Comparison of ENCODE assay signal across 28 cellular contexts in the genomic region with DNA sequence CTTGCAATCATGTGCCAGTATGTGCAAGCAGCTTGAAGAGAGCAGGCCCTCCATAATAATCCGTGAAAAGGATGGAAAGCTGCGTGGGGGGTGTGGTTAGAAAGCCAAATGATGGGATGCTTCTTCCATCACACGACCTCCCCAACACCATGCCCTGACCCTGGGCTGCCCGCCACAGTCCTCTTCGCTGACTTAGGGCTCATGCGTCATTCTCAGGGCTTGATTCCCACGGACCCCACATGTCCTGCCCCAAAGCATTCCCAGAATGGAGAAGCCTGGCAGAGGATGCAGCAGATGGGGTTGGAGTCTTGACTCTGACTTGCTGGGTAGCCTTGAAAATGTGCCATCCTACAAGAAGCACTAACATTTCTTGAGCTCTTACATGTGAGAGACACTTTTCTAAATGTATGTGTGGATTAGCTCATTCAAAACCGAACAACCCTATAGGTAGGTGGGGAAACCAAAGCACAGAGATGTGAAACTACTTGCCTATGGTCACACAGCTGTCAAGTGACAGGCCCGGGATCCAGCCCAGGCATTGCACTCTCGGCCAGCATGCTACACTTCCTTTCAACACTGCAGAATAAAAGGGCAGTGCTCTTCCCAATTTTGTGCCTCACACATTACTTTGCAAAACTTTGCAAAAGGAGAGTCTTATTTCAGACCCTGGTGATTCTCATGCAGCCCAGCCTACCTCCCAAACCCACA. TPM values are rescaled to one million over a fixed set of nuclear protein-coding genes. Genes with fewer than 3 reads are reported as not detected.
DNase-seq lines count a peak whose midpoint lies in the region; ATAC-seq and TF ChIP-seq lines count a peak whose summit lies in the region.
"Had no signal": no experiment of that assay in that cellular context is flagged by ENCODE, and none has a peak within 500 bp of the region (broad histone marks: within the 10 kb centered on the region; RNA-seq: fewer than 3 reads in every experiment).

No MANE protein-coding gene starts in this region.

- CTCF ChIA-PET in AG04450 (lab: Charles Lee): interaction anchor here (1.0 to 1.9 kb wide), 3 partner anchors 10 to 213 kb away, joined by 3 to 4 read pairs (median 3); no protein-coding TSS in a partner anchor

- H3K9me3 Mint-ChIP-seq in chondrocyte (ENCODE audit: low read depth): no peaks in the 10 kb centered on the region
- H3K9me3 Mint-ChIP-seq in osteocyte (ENCODE audit: unreplicated experiment): no peaks in the 10 kb centered on the region
- H3K9me3 Mint-ChIP-seq: activated CD4-positive, alpha-beta T cell treated with anti-CD3 and anti-CD28 coated beads, Interleukin-2, amount 10 ng/mL, durations not matched to agents 7 days and 5 days; activated T-cell treated with anti-CD3 and anti-CD28 coated beads, Interleukin-2, amount 50 U/mL, for 72 hours; stimulated activated naive CD8-positive, alpha-beta T cell treated with anti-CD3 and anti-CD28 coated beads, Interleukin-15, amount 100 ng/mL, for 72 hours had no signal

- TF ChIP-seq CTCF in AG04450 (IDR thresholded peaks at IDR 0.05; ENCODE audit: low read depth, low read length) (no peak), HFF-Myc (IDR thresholded peaks at IDR 0.05; ENCODE audit: low read depth, low read length, missing control alignments) (no peak), chondrocyte (IDR thresholded peaks at IDR 0.05) (no peak), osteocyte (IDR thresholded peaks at IDR 0.05) (no peak), spleen (IDR thresholded peaks at IDR 0.05 in 8 of 11, conservative IDR thresholded peaks at IDR 0.05 in 3 of 11) (no peak)

- H3K36me3 ChIP-seq in spleen: no peaks in the 10 kb centered on the region
- H3K36me3 ChIP-seq: gastrocnemius medialis, left lung, transverse colon, WERI-Rb-1 had no signal

- peaks cover 95% of the 10 kb centered on the region for H3K4me1 Mint-ChIP-seq in chondrocyte (ENCODE audit: low read depth)
- peaks cover 87% of the 10 kb centered on the region for H3K4me1 Mint-ChIP-seq in osteocyte (ENCODE audit: unreplicated experiment)
- H3K4me1 Mint-ChIP-seq: activated CD4-positive, alpha-beta T cell treated with anti-CD3 and anti-CD28 coated beads, Interleukin-2, amount 10 ng/mL, durations not matched to agents 7 days and 5 days had no signal

- H3K27me3 Mint-ChIP-seq in chondrocyte (ENCODE audit: low read depth) (no peaks in the 10 kb centered on the region), osteocyte (ENCODE audit: unreplicated experiment) (no peaks in the 10 kb centered on the region)

- no peaks in the 10 kb centered on the region for H3K27me3 ChIP-seq in AG04450 (ENCODE audit: control insufficient read depth, insufficient read depth, low read length)
- H3K27me3 ChIP-seq in spleen (replicated peaks in 1 of 7): no peaks in the 10 kb centered on the region
- H3K27me3 ChIP-seq: gastrocnemius medialis, left lung, transverse colon had no signal

- intact Hi-C loops in spleen (cut with DNase I; ENCODE audit: low total_unique reads): no loop called here

- no peak for DNase-seq in AG04450 (ENCODE audit: low read depth, low spot score)
- no peak for DNase-seq in HFF-Myc (ENCODE audit: extremely low read depth, low read depth)
- DNase-seq in chondrocyte (ENCODE audit: low spot score): no peak
- DNase-seq in osteocyte (ENCODE audit: extremely low spot score, unreplicated experiment): no peak
- DNase-seq in spleen: no peak
- DNase-seq: activated CD4-positive, alpha-beta T cell treated with anti-CD3 and anti-CD28 coated beads, Interleukin-2, amount 10 ng/mL, durations not matched to agents 7 days and 5 days; activated naive CD4-positive, alpha-beta T cell; activated T-cell treated with anti-CD3 and anti-CD28 coated beads, Interleukin-2, amount 50 U/mL, for 72 hours; DMS53; effector CD8-positive, alpha-beta T cell; gastrocnemius medialis; Karpas-422; left lung; NCI-H146; NCI-H510A treated with DMSO at 0.1 percent for 48 hours; nucleus accumbens; PC-3; Right ventricle myocardium superior; stimulated activated CD8-positive, alpha-beta memory T cell treated with anti-CD3 and anti-CD28 coated beads, Interleukin-4, amount 100 ng/mL, for 48 hours; stimulated activated naive CD8-positive, alpha-beta T cell treated with anti-CD3 and anti-CD28 coated beads, Interleukin-15, amount 100 ng/mL, for 72 hours; T-helper 9 cell; transverse colon; WERI-Rb-1 had no signal

- POLR2A ChIA-PET in AG04450 (lab: Yijun Ruan, JAX): no interaction called here

- peaks cover 8 to 71% (median 39%) of the 10 kb centered on the region in 6 donors for H3K4me1 ChIP-seq in spleen

- no peaks in the 10 kb centered on the region for H3K36me3 Mint-ChIP-seq in chondrocyte (ENCODE audit: low read depth)
- no peaks in the 10 kb centered on the region for H3K36me3 Mint-ChIP-seq in osteocyte (ENCODE audit: unreplicated experiment)

- H3K27ac ChIP-seq in AG04450 (ENCODE audit: low read depth, low read length) (no peak overlapping the region), spleen (peak overlapping the region in 1 of 8 donors; percentile 6)
- H3K27ac ChIP-seq: HL-60, left lung, WERI-Rb-1 had no signal

- H3K4me3 Mint-ChIP-seq in chondrocyte (ENCODE audit: unreplicated experiment): no peak overlapping the region
- peak overlapping the region; percentile 14 for H3K4me3 Mint-ChIP-seq in osteocyte (ENCODE audit: unreplicated experiment)
- H3K4me3 Mint-ChIP-seq: activated CD4-positive, alpha-beta T cell treated with anti-CD3 and anti-CD28 coated beads, Interleukin-2, amount 10 ng/mL, durations not matched to agents 7 days and 5 days; activated T-cell treated with anti-CD3 and anti-CD28 coated beads, Interleukin-2, amount 50 U/mL, for 72 hours; stimulated activated naive CD8-positive, alpha-beta T cell treated with anti-CD3 and anti-CD28 coated beads, Interleukin-15, amount 100 ng/mL, for 72 hours had no signal

- H3K9me3 ChIP-seq in AG04450 (ENCODE audit: control insufficient read depth, insufficient read depth, low read length) (no peaks in the 10 kb centered on the region), spleen (no peaks in the 10 kb centered on the region)
- H3K9me3 ChIP-seq: gastrocnemius medialis, left lung, transverse colon had no signal

- H3K4me3 ChIP-seq in AG04450 (ENCODE audit: low read depth, low read length) (peak overlapping the region; percentile 43; the same call in 1 of the 2 replicates), HFF-Myc (replicated peaks; ENCODE audit: low read depth, low read length) (peak overlapping the region; percentile 80), spleen (no peak overlapping the region)
- H3K4me3 ChIP-seq: gastrocnemius medialis, left lung, transverse colon had no signal

- ATAC-seq in GM19452 (IDR thresholded peaks at IDR 0.05; ENCODE audit: unreplicated experiment) (no peak), HG02763 (IDR thresholded peaks at IDR 0.05; ENCODE audit: unreplicated experiment) (no peak), HG02885 (IDR thresholded peaks at IDR 0.05; ENCODE audit: poor library complexity, unreplicated experiment) (no peak)
- ATAC-seq: activated T-cell treated with anti-CD3 and anti-CD28 coated beads, Interleukin-2, amount 50 U/mL, for 72 hours; gastrocnemius medialis; left lung; PC-3; stimulated activated naive CD8-positive, alpha-beta T cell treated with anti-CD3 and anti-CD28 coated beads, Interleukin-15, amount 100 ng/mL, for 72 hours had no signal

- H3K27ac Mint-ChIP-seq in chondrocyte (ENCODE audit: unreplicated experiment): peak overlapping the region; percentile 92
- H3K27ac Mint-ChIP-seq in osteocyte (ENCODE audit: unreplicated experiment): peak overlapping the region; percentile 1
- H3K27ac Mint-ChIP-seq: activated CD4-positive, alpha-beta T cell treated with anti-CD3 and anti-CD28 coated beads, Interleukin-2, amount 10 ng/mL, durations not matched to agents 7 days and 5 days; activated T-cell treated with anti-CD3 and anti-CD28 coated beads, Interleukin-2, amount 50 U/mL, for 72 hours; stimulated activated naive CD8-positive, alpha-beta T cell treated with anti-CD3 and anti-CD28 coated beads, Interleukin-15, amount 100 ng/mL, for 72 hours had no signal

- 72 to 87% (median 78%) methylated on average over 10 of the region's 10 CpGs for WGBS in spleen, 5 donors

- TF ChIP-seq POLR2A in spleen (IDR thresholded peaks at IDR 0.05): no peak

RNA-seq across cellular contexts. Expression of a gene that starts 3.7 kb away (rescaled TPM):
- polyA plus RNA-seq in AG04450 (2011; rRNA removed) (19.7 and 27.9 TPM in 2 replicates), spleen (10 to 100 TPM in 1 of 3 donors, 1 to 10 TPM in 2; 6.9 to 48.7 (median 8.6) TPM)
- 84.1 and 119 TPM in 2 replicates for polyA minus RNA-seq in AG04450 (2011; rRNA and poly(A)+ RNA removed)
- total RNA-seq in chondrocyte (227 to 272 TPM (median 249 TPM) in 3 replicates), osteocyte (80.8 and 82.5 TPM in 2 replicates), spleen (100 to 1,000 TPM; 170 to 580 (median 273) TPM)
- total RNA-seq: G401 had no signal

Comparison
In these comparisons a context has a peak if more than half of its experiments do, and no peak if none do; other contexts are left out.
1. H3K4me3 ChIP-seq: peak in AG04450 (single experiment) and HFF-Myc (single experiment); none in spleen (0 of 8).